ENCODE assay signal across 1 cellular context in the genomic region with DNA sequence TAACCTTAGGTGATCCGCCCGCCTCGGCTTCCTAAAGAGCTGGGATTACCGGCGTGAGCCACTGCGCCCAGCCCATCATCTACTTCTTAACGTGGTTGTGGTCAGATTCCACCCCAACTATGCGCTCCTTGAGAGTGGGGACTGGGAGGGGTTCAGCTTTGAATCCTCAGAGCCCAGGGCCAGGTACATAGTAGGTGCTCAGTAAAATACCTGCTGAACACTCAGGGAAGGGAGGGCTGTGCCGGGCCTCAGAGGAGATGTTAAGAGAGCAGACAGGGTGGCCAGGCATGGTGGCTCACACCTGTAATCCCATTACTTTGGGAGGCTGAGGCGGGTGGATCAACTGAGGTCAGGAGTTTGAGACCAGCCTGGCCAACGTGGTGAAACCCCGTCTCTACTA.
TF ChIP-seq lines count a peak whose summit lies in the region.

No MANE protein-coding gene starts in this region.

TF ChIP-seq in H1, 55 proteins besides CTCF, POLR2A, EP300 and RAD21:
- TF ChIP-seq, protein P1, sequence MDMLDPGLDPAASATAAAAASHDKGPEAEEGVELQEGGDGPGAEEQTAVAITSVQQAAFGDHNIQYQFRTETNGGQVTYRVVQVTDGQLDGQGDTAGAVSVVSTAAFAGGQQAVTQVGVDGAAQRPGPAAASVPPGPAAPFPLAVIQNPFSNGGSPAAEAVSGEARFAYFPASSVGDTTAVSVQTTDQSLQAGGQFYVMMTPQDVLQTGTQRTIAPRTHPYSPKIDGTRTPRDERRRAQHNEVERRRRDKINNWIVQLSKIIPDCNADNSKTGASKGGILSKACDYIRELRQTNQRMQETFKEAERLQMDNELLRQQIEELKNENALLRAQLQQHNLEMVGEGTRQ (IDR thresholded peaks at IDR 0.05; ENCODE audit: low read length) = no peak
